ENCODE assay signal across 26 cellular contexts in the genomic region with DNA sequence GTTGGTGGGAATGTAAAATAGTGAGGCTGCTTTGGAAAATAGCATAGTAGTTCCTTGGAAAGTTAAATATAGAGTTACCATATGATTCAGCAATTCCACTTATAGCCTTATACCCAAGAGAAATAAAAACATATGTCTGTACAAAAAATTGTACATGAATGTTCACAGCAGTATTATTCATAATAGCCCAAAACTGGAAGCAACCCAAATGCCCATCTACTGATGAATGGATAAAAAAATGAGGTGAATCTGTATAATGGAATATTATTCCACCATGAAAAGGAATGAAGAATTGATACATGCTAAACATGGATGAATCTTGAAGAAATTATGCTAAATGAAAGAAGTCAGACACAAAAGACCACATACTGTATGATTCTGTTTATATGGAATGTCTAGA.
"Had no signal": no experiment of that assay in that cellular context is flagged by ENCODE, and none has a peak within 500 bp of the region (broad histone marks: within the 10 kb centered on the region; RNA-seq: fewer than 3 reads in every experiment).

No MANE protein-coding gene starts in this region.

- H3K4me3 ChIP-seq: SK-N-MC had no signal

- DNase-seq: activated CD4-positive, alpha-beta memory T cell treated with anti-CD3 and anti-CD28 coated beads for 36 hours; activated CD4-positive, alpha-beta T cell treated with anti-CD3 and anti-CD28 coated beads, Interleukin-2, amount 10 ng/mL, durations not matched to agents 7 days and 5 days; activated CD4-positive, CD25-positive, alpha-beta regulatory T cell; activated CD8-positive, alpha-beta memory T cell treated with anti-CD3 and anti-CD28 coated beads for 24 hours; activated effector memory CD4-positive, alpha-beta T cell treated with anti-CD3 and anti-CD28 coated beads, Interleukin-2, amount 50 U/mL, for 16 hours; activated naive CD4-positive, alpha-beta T cell treated with Interleukin-2 at 50 U/mL for 16 hours; activated T-cell treated with anti-CD3 and anti-CD28 coated beads, Interleukin-2, amount 50 U/mL, for 4 hours; amygdala; cerebellar nuclear complex; MV-4-11; NCI-H1092 treated with DMSO at 0.1 percent for 48 hours; NCI-H1417 treated with DMSO at 0.1 percent for 48 hours; NCI-H1694; NCI-H2029; NCI-H2107; NCI-H2171 treated with DMSO at 0.1 percent for 48 hours; NCI-H345; NCI-H510A treated with DMSO at 0.1 percent for 48 hours; NCI-H69; NK-92 treated with Interleukin-12 subunit alpha and Interleukin-12 subunit beta, amount 100 ng/mL, for 24 hours; OCI-M1; RPMI8226; T-cell; T-helper 2 cell; T1000 had no signal
